In genomic region chr7:116234517-116235200, GRCh38 we compare ENCODE assay signal across 24 cellular contexts. TPM values are rescaled to one million over a fixed set of nuclear protein-coding genes. Genes with fewer than 3 reads are reported as not detected.
DNase-seq lines count a peak whose midpoint lies in the region; ATAC-seq and TF ChIP-seq lines count a peak whose summit lies in the region.
"Had no signal": no experiment of that assay in that cellular context is flagged by ENCODE, and none has a peak within 500 bp of the region (broad histone marks: within the 10 kb centered on the region; RNA-seq: fewer than 3 reads in every experiment).

No MANE protein-coding gene starts in this region.

- peaks cover 45% of the 10 kb centered on the region for H3K4me1 ChIP-seq in DND-41 (ENCODE audit: insufficient read depth, low read length)
- peaks cover 44% of the 10 kb centered on the region for H3K4me1 ChIP-seq in rectal smooth muscle tissue (ENCODE audit: control insufficient read depth, insufficient read depth, low read length)

- TF ChIP-seq CTCF in DND-41 (IDR thresholded peaks at IDR 0.05; ENCODE audit: borderline replicate concordance, extremely low read depth, low read length, poor library complexity, severe bottlenecking) = no peak

- H3K36me3 ChIP-seq in DND-41 (ENCODE audit: insufficient read depth, low read length) (no peaks in the 10 kb centered on the region), rectal smooth muscle tissue (ENCODE audit: control insufficient read depth, insufficient read depth, low read length) (no peaks in the 10 kb centered on the region)
- H3K36me3 ChIP-seq: SJCRH30 had no signal

- H4K20me1 ChIP-seq in DND-41 (ENCODE audit: insufficient read depth, low read length) = no peaks in the 10 kb centered on the region

- no peaks in the 10 kb centered on the region for H3K27me3 Mint-ChIP-seq in activated CD4-positive, alpha-beta memory T cell treated with anti-CD3 and anti-CD28 coated beads, Interleukin-2, amount 10 ng/mL, durations not matched to agents 7 days and 5 days
- H3K27me3 Mint-ChIP-seq in activated CD4-positive, alpha-beta memory T cell treated with anti-CD3 and anti-CD28 coated beads for 36 hours = no peaks in the 10 kb centered on the region
- no peaks in the 10 kb centered on the region for H3K27me3 Mint-ChIP-seq in effector memory CD8-positive, alpha-beta T cell
- H3K27me3 Mint-ChIP-seq: activated naive CD8-positive, alpha-beta T cell treated with anti-CD3 and anti-CD28 coated beads, Interleukin-2, amount 10 ng/mL, durations not matched to agents 7 days and 5 days; dendritic cell treated with granulocyte-macrophage colony-stimulating factor and Interleukin-4, amounts not matched to agents 40 ng/mL and 50 ng/mL, for 4 days had no signal

- no peak for DNase-seq in activated CD4-positive, alpha-beta memory T cell treated with anti-CD3 and anti-CD28 coated beads, Interleukin-2, amount 10 ng/mL, durations not matched to agents 7 days and 5 days
- no peak for DNase-seq in activated CD4-positive, alpha-beta memory T cell treated with anti-CD3 and anti-CD28 coated beads for 36 hours
- DNase-seq in DND-41 (peak; percentile 16), NCI-H510A treated with DMSO at 0.1 percent for 48 hours (lab: John Stamatoyannopoulos, UW) (no peak), left ventricle myocardium superior (no peak)
- no peak for DNase-seq in effector memory CD8-positive, alpha-beta T cell
- DNase-seq: activated CD4-positive, CD25-positive, alpha-beta regulatory T cell; activated naive CD8-positive, alpha-beta T cell treated with anti-CD3 and anti-CD28 coated beads, Interleukin-2, amount 10 ng/mL, durations not matched to agents 7 days and 5 days; caudate nucleus; H9; hippocampal formation; mesendoderm; NCI-H1105 treated with DMSO at 0.1 percent for 48 hours; NCI-H2029 treated with DMSO at 0.1 percent for 48 hours; NCI-H226; NCI-H748 treated with DMSO at 0.1 percent for 48 hours; nucleus accumbens; SJCRH30; trophoblast cell had no signal

- no peak overlapping the region for H3K4me3 ChIP-seq in DND-41 (ENCODE audit: low read depth in 1 of 2, low read length in 2 of 2)
- H3K4me3 ChIP-seq in rectal smooth muscle tissue (ENCODE audit: low read length) = no peak overlapping the region
- H3K4me3 ChIP-seq: K562, SJCRH30 had no signal

- intact Hi-C loops in activated CD4-positive, alpha-beta memory T cell treated with anti-CD3 and anti-CD28 coated beads for 36 hours (cut with micrococcal nuclease) = no loop called here
- intact Hi-C loops in left ventricle myocardium superior (cut with micrococcal nuclease) = no loop called here

- H3K79me2 ChIP-seq in DND-41 (ENCODE audit: insufficient read depth, low read length) = no peaks in the 10 kb centered on the region

- H3K9ac ChIP-seq in DND-41 (ENCODE audit: low read depth, low read length) (no peak overlapping the region), rectal smooth muscle tissue (ENCODE audit: low read length) (no peak overlapping the region)

- CTCF ChIA-PET in activated CD4-positive, alpha-beta memory T cell treated with anti-CD3 and anti-CD28 coated beads, Interleukin-2, amount 10 ng/mL, durations not matched to agents 7 days and 5 days (lab: Charles Lee) = interaction anchor here (0.6 to 8.3 kb wide), 7 partner anchors 17 to 89 kb away, joined by 3 to 198 read pairs (median 10); partner anchors contain the start of gene TES
- CTCF ChIA-PET in activated CD4-positive, alpha-beta memory T cell treated with anti-CD3 and anti-CD28 coated beads for 36 hours (lab: Charles Lee) = interaction anchor here (1.2 to 13.2 kb wide), 11 partner anchors 11 to 357 kb away, joined by 3 to 399 read pairs (median 8); partner anchors contain the start of gene TES

- H3K27me3 ChIP-seq in DND-41 (ENCODE audit: insufficient read depth, low read length, poor library complexity) (no peaks in the 10 kb centered on the region), rectal smooth muscle tissue (ENCODE audit: control insufficient read depth, insufficient read depth, low read length) (no peaks in the 10 kb centered on the region)
- H3K27me3 ChIP-seq: SJCRH30 had no signal

- H3K4me1 Mint-ChIP-seq in activated CD4-positive, alpha-beta memory T cell treated with anti-CD3 and anti-CD28 coated beads, Interleukin-2, amount 10 ng/mL, durations not matched to agents 7 days and 5 days = peaks cover 65% of the 10 kb centered on the region
- peaks cover 72% of the 10 kb centered on the region for H3K4me1 Mint-ChIP-seq in activated CD4-positive, alpha-beta memory T cell treated with anti-CD3 and anti-CD28 coated beads for 36 hours (ENCODE audit: low read depth)
- peaks cover 38 to 72% of the 10 kb centered on the region in 2 donors for H3K4me1 Mint-ChIP-seq in effector memory CD8-positive, alpha-beta T cell (ENCODE audit: low read depth in 2 of 2)

- H3K27ac ChIP-seq in DND-41 (ENCODE audit: low read length) (no peak overlapping the region), rectal smooth muscle tissue (ENCODE audit: low read depth, low read length) (peak overlapping the region; percentile 55)
- H3K27ac ChIP-seq: SJCRH30 had no signal

- H3K27ac Mint-ChIP-seq in activated CD4-positive, alpha-beta memory T cell treated with anti-CD3 and anti-CD28 coated beads, Interleukin-2, amount 10 ng/mL, durations not matched to agents 7 days and 5 days = peak overlapping the region; percentile 26
- H3K27ac Mint-ChIP-seq in activated CD4-positive, alpha-beta memory T cell treated with anti-CD3 and anti-CD28 coated beads for 36 hours = no peak overlapping the region
- H3K27ac Mint-ChIP-seq in effector memory CD8-positive, alpha-beta T cell = peak overlapping the region; percentile 75 to 88
- H3K27ac Mint-ChIP-seq: activated naive CD8-positive, alpha-beta T cell treated with anti-CD3 and anti-CD28 coated beads, Interleukin-2, amount 10 ng/mL, durations not matched to agents 7 days and 5 days; activated T-helper 1 cell treated with anti-CD3 and anti-CD28 coated beads, Interleukin-12 subunit alpha, Interleukin-12 subunit beta, Interleukin-2, Interleukin-4 antibody, amounts not matched to agents 30 ng/mL and 10 ng/mL and 1 ng/mL, durations not matched to agents 14 hours and 24 hours and 36 hours; dendritic cell treated with granulocyte-macrophage colony-stimulating factor and Interleukin-4, amounts not matched to agents 40 ng/mL and 50 ng/mL, for 4 days; H9 had no signal

- H3K36me3 Mint-ChIP-seq in activated CD4-positive, alpha-beta memory T cell treated with anti-CD3 and anti-CD28 coated beads, Interleukin-2, amount 10 ng/mL, durations not matched to agents 7 days and 5 days (ENCODE audit: low read depth) = peaks cover 37% of the 10 kb centered on the region
- H3K36me3 Mint-ChIP-seq in activated CD4-positive, alpha-beta memory T cell treated with anti-CD3 and anti-CD28 coated beads for 36 hours = peaks cover 9% of the 10 kb centered on the region
- peaks cover 40% of the 10 kb centered on the region for H3K36me3 Mint-ChIP-seq in effector memory CD8-positive, alpha-beta T cell (ENCODE audit: insufficient read depth)

- peak overlapping the region; percentile 38; the same call in 1 of the 2 replicates for H2AFZ ChIP-seq in DND-41 (ENCODE audit: low read depth, low read length)

- POLR2A ChIA-PET in activated CD4-positive, alpha-beta memory T cell treated with anti-CD3 and anti-CD28 coated beads, Interleukin-2, amount 10 ng/mL, durations not matched to agents 7 days and 5 days (lab: Charles Lee) = interaction anchor here (2.4 to 2.9 kb wide), 2 partner anchors 18 to 24 kb away, joined by 10 to 22 read pairs; partner anchors contain the start of gene TES
- POLR2A ChIA-PET in activated CD4-positive, alpha-beta memory T cell treated with anti-CD3 and anti-CD28 coated beads for 36 hours (lab: Charles Lee) = no interaction called here

- H3K4me2 ChIP-seq in DND-41 (ENCODE audit: insufficient read depth, low read length) = no peak overlapping the region

- H3K4me3 Mint-ChIP-seq in activated CD4-positive, alpha-beta memory T cell treated with anti-CD3 and anti-CD28 coated beads, Interleukin-2, amount 10 ng/mL, durations not matched to agents 7 days and 5 days = no peak overlapping the region
- H3K4me3 Mint-ChIP-seq in activated CD4-positive, alpha-beta memory T cell treated with anti-CD3 and anti-CD28 coated beads for 36 hours = no peak overlapping the region
- H3K4me3 Mint-ChIP-seq in effector memory CD8-positive, alpha-beta T cell = peak overlapping the region; percentile 31 to 58
- H3K4me3 Mint-ChIP-seq: activated naive CD8-positive, alpha-beta T cell treated with anti-CD3 and anti-CD28 coated beads, Interleukin-2, amount 10 ng/mL, durations not matched to agents 7 days and 5 days; activated T-helper 1 cell treated with anti-CD3 and anti-CD28 coated beads, Interleukin-12 subunit alpha, Interleukin-12 subunit beta, Interleukin-2, Interleukin-4 antibody, amounts not matched to agents 30 ng/mL and 10 ng/mL and 1 ng/mL, durations not matched to agents 14 hours and 24 hours and 36 hours; dendritic cell treated with granulocyte-macrophage colony-stimulating factor and Interleukin-4, amounts not matched to agents 40 ng/mL and 50 ng/mL, for 4 days; H9 had no signal

- H3K9me3 Mint-ChIP-seq in activated CD4-positive, alpha-beta memory T cell treated with anti-CD3 and anti-CD28 coated beads, Interleukin-2, amount 10 ng/mL, durations not matched to agents 7 days and 5 days = no peaks in the 10 kb centered on the region
- H3K9me3 Mint-ChIP-seq in activated CD4-positive, alpha-beta memory T cell treated with anti-CD3 and anti-CD28 coated beads for 36 hours = no peaks in the 10 kb centered on the region
- no peaks in the 10 kb centered on the region for H3K9me3 Mint-ChIP-seq in effector memory CD8-positive, alpha-beta T cell
- H3K9me3 Mint-ChIP-seq: activated naive CD8-positive, alpha-beta T cell treated with anti-CD3 and anti-CD28 coated beads, Interleukin-2, amount 10 ng/mL, durations not matched to agents 7 days and 5 days; activated T-helper 1 cell treated with anti-CD3 and anti-CD28 coated beads, Interleukin-12 subunit alpha, Interleukin-12 subunit beta, Interleukin-2, Interleukin-4 antibody, amounts not matched to agents 30 ng/mL and 10 ng/mL and 1 ng/mL, durations not matched to agents 14 hours and 24 hours and 36 hours; dendritic cell treated with granulocyte-macrophage colony-stimulating factor and Interleukin-4, amounts not matched to agents 40 ng/mL and 50 ng/mL, for 4 days; H9 had no signal

- no peaks in the 10 kb centered on the region for H3K9me3 ChIP-seq in DND-41 (ENCODE audit: insufficient read depth, low read length, severe bottlenecking)
- H3K9me3 ChIP-seq: SJCRH30 had no signal

- ATAC-seq in DND-41 (ENCODE audit: insufficient read depth, low read depth) (no peak), GM21515 (IDR thresholded peaks at IDR 0.05; ENCODE audit: unreplicated experiment) (no peak), left ventricle myocardium superior (no peak)
- ATAC-seq in effector memory CD8-positive, alpha-beta T cell (replicated peaks) = peak; percentile 40
- ATAC-seq: K562 had no signal

RNA-seq across cellular contexts. Expression of gene TES, which starts 24.3 kb away (rescaled TPM):
- total RNA-seq in activated CD4-positive, alpha-beta memory T cell treated with anti-CD3 and anti-CD28 coated beads, Interleukin-2, amount 10 ng/mL, durations not matched to agents 7 days and 5 days = 100 to 1,000 TPM; 134 to 140 TPM
- 10 to 100 TPM; 81.8 to 90.6 TPM for total RNA-seq in activated CD4-positive, alpha-beta memory T cell treated with anti-CD3 and anti-CD28 coated beads for 36 hours
- 26.2 TPM for total RNA-seq in left ventricle myocardium superior

Comparison
In these comparisons a context has a peak if more than half of its experiments do, and no peak if none do; other contexts are left out.
1. H3K4me3 Mint-ChIP-seq: peak in effector memory CD8-positive, alpha-beta T cell (2 of 2); none in activated CD4-positive, alpha-beta memory T cell treated with anti-CD3 and anti-CD28 coated beads, Interleukin-2, amount 10 ng/mL, durations not matched to agents 7 days and 5 days (single experiment) and activated CD4-positive, alpha-beta memory T cell treated with anti-CD3 and anti-CD28 coated beads for 36 hours (single experiment).